Comparison of ENCODE assay signal across 1 cellular context in the genomic region with DNA sequence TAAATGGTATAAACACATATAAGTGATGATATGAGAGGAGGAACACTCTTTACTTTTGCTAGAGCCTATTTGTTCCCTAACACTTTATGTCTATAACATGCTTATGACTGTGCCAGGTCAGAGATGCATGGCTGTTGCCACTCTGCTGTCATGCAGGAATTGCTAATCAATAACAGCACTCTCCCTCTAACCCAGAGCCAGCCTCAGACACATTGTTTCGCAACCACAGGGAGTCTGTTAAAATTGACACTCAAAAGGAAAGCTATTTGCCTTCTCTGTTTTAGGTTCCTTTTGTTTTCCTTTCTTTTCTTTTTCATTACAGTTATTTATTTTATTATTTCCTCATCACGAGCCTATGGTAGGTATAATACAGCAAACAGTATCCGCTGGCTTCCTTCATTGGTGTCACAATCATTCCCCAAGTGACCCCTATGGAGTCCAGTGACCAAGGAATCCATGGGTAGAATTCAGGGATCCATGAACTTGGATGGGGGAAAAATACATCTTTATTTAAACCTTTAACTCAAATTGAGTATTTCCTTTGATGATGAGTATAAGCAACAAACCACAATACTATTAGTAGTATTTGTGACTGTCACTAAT.
A peak's percentile ranks its signal among the peaks of the same experiment; 100 is the strongest.
TF ChIP-seq lines count a peak whose summit lies in the region.

No MANE protein-coding gene starts in this region.

TF ChIP-seq in HepG2, 621 proteins besides CTCF, POLR2A, EP300 and RAD21 (continued from another document and continues in another):
- no peak for TF ChIP-seq PLRG1 (conservative IDR thresholded peaks at IDR 0.05)
- no peak for TF ChIP-seq GTF2F1 (IDR thresholded peaks at IDR 0.05; ENCODE audit: low read length)
- TF ChIP-seq ZNF558 (CRISPR knock-in tag; IDR thresholded peaks at IDR 0.05; ENCODE audit: borderline replicate concordance) = no peak
- TF ChIP-seq, protein P1, sequence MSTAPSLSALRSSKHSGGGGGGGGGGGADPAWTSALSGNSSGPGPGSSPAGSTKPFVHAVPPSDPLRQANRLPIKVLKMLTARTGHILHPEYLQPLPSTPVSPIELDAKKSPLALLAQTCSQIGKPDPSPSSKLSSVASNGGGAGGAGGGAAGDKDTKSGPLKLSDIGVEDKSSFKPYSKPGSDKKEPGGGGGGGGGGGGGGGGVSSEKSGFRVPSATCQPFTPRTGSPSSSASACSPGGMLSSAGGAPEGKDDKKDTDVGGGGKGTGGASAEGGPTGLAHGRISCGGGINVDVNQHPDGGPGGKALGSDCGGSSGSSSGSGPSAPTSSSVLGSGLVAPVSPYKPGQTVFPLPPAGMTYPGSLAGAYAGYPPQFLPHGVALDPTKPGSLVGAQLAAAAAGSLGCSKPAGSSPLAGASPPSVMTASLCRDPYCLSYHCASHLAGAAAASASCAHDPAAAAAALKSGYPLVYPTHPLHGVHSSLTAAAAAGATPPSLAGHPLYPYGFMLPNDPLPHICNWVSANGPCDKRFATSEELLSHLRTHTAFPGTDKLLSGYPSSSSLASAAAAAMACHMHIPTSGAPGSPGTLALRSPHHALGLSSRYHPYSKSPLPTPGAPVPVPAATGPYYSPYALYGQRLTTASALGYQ (CRISPR knock-in tag; IDR thresholded peaks at IDR 0.05) = no peak
- no peak for TF ChIP-seq ZNF496 (CRISPR knock-in tag; IDR thresholded peaks at IDR 0.05; ENCODE audit: insufficient replicate concordance)
- TF ChIP-seq, protein P2, sequence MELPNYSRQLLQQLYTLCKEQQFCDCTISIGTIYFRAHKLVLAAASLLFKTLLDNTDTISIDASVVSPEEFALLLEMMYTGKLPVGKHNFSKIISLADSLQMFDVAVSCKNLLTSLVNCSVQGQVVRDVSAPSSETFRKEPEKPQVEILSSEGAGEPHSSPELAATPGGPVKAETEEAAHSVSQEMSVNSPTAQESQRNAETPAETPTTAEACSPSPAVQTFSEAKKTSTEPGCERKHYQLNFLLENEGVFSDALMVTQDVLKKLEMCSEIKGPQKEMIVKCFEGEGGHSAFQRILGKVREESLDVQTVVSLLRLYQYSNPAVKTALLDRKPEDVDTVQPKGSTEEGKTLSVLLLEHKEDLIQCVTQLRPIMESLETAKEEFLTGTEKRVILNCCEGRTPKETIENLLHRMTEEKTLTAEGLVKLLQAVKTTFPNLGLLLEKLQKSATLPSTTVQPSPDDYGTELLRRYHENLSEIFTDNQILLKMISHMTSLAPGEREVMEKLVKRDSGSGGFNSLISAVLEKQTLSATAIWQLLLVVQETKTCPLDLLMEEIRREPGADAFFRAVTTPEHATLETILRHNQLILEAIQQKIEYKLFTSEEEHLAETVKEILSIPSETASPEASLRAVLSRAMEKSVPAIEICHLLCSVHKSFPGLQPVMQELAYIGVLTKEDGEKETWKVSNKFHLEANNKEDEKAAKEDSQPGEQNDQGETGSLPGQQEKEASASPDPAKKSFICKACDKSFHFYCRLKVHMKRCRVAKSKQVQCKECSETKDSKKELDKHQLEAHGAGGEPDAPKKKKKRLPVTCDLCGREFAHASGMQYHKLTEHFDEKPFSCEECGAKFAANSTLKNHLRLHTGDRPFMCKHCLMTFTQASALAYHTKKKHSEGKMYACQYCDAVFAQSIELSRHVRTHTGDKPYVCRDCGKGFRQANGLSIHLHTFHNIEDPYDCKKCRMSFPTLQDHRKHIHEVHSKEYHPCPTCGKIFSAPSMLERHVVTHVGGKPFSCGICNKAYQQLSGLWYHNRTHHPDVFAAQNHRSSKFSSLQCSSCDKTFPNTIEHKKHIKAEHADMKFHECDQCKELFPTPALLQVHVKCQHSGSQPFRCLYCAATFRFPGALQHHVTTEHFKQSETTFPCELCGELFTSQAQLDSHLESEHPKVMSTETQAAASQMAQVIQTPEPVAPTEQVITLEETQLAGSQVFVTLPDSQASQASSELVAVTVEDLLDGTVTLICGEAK (IDR thresholded peaks at IDR 0.05) = no peak
- TF ChIP-seq, protein P2 (CRISPR knock-in tag; IDR thresholded peaks at IDR 0.05) = no peak
- TF ChIP-seq, protein P3, sequence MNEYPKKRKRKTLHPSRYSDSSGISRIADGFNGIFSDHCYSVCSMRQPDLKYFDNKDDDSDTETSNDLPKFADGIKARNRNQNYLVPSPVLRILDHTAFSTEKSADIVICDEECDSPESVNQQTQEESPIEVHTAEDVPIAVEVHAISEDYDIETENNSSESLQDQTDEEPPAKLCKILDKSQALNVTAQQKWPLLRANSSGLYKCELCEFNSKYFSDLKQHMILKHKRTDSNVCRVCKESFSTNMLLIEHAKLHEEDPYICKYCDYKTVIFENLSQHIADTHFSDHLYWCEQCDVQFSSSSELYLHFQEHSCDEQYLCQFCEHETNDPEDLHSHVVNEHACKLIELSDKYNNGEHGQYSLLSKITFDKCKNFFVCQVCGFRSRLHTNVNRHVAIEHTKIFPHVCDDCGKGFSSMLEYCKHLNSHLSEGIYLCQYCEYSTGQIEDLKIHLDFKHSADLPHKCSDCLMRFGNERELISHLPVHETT (CRISPR knock-in tag; conservative IDR thresholded peaks at IDR 0.05) = no peak
- no peak for TF ChIP-seq CAMTA2 (CRISPR knock-in tag; IDR thresholded peaks at IDR 0.05; ENCODE audit: borderline replicate concordance)
- no peak for TF ChIP-seq ZNF891 (CRISPR knock-in tag; IDR thresholded peaks at IDR 0.05)
- TF ChIP-seq BRCA1 (CRISPR knock-in tag; IDR thresholded peaks at IDR 0.05) = no peak
- TF ChIP-seq, protein P4, sequence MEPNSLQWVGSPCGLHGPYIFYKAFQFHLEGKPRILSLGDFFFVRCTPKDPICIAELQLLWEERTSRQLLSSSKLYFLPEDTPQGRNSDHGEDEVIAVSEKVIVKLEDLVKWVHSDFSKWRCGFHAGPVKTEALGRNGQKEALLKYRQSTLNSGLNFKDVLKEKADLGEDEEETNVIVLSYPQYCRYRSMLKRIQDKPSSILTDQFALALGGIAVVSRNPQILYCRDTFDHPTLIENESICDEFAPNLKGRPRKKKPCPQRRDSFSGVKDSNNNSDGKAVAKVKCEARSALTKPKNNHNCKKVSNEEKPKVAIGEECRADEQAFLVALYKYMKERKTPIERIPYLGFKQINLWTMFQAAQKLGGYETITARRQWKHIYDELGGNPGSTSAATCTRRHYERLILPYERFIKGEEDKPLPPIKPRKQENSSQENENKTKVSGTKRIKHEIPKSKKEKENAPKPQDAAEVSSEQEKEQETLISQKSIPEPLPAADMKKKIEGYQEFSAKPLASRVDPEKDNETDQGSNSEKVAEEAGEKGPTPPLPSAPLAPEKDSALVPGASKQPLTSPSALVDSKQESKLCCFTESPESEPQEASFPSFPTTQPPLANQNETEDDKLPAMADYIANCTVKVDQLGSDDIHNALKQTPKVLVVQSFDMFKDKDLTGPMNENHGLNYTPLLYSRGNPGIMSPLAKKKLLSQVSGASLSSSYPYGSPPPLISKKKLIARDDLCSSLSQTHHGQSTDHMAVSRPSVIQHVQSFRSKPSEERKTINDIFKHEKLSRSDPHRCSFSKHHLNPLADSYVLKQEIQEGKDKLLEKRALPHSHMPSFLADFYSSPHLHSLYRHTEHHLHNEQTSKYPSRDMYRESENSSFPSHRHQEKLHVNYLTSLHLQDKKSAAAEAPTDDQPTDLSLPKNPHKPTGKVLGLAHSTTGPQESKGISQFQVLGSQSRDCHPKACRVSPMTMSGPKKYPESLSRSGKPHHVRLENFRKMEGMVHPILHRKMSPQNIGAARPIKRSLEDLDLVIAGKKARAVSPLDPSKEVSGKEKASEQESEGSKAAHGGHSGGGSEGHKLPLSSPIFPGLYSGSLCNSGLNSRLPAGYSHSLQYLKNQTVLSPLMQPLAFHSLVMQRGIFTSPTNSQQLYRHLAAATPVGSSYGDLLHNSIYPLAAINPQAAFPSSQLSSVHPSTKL (CRISPR knock-in tag; IDR thresholded peaks at IDR 0.05) = peak; percentile 79
- TF ChIP-seq SATB2 (CRISPR knock-in tag; IDR thresholded peaks at IDR 0.05) = no peak
- TF ChIP-seq YEATS2 (CRISPR knock-in tag; IDR thresholded peaks at IDR 0.05; ENCODE audit: borderline replicate concordance) = no peak
- no peak for TF ChIP-seq GATA4 (IDR thresholded peaks at IDR 0.05; ENCODE audit: borderline replicate concordance, low read depth)
- peak; percentile 54; the same call in 1 of the 2 replicates for TF ChIP-seq MIXL1 (CRISPR knock-in tag; IDR thresholded peaks at IDR 0.05)
- TF ChIP-seq ELF4 (CRISPR knock-in tag; IDR thresholded peaks at IDR 0.05; ENCODE audit: borderline replicate concordance) = no peak
- no peak for TF ChIP-seq SP4 (CRISPR knock-in tag; IDR thresholded peaks at IDR 0.05)
- TF ChIP-seq MAFG (CRISPR knock-in tag; IDR thresholded peaks at IDR 0.05) = no peak
- TF ChIP-seq, protein P5, sequence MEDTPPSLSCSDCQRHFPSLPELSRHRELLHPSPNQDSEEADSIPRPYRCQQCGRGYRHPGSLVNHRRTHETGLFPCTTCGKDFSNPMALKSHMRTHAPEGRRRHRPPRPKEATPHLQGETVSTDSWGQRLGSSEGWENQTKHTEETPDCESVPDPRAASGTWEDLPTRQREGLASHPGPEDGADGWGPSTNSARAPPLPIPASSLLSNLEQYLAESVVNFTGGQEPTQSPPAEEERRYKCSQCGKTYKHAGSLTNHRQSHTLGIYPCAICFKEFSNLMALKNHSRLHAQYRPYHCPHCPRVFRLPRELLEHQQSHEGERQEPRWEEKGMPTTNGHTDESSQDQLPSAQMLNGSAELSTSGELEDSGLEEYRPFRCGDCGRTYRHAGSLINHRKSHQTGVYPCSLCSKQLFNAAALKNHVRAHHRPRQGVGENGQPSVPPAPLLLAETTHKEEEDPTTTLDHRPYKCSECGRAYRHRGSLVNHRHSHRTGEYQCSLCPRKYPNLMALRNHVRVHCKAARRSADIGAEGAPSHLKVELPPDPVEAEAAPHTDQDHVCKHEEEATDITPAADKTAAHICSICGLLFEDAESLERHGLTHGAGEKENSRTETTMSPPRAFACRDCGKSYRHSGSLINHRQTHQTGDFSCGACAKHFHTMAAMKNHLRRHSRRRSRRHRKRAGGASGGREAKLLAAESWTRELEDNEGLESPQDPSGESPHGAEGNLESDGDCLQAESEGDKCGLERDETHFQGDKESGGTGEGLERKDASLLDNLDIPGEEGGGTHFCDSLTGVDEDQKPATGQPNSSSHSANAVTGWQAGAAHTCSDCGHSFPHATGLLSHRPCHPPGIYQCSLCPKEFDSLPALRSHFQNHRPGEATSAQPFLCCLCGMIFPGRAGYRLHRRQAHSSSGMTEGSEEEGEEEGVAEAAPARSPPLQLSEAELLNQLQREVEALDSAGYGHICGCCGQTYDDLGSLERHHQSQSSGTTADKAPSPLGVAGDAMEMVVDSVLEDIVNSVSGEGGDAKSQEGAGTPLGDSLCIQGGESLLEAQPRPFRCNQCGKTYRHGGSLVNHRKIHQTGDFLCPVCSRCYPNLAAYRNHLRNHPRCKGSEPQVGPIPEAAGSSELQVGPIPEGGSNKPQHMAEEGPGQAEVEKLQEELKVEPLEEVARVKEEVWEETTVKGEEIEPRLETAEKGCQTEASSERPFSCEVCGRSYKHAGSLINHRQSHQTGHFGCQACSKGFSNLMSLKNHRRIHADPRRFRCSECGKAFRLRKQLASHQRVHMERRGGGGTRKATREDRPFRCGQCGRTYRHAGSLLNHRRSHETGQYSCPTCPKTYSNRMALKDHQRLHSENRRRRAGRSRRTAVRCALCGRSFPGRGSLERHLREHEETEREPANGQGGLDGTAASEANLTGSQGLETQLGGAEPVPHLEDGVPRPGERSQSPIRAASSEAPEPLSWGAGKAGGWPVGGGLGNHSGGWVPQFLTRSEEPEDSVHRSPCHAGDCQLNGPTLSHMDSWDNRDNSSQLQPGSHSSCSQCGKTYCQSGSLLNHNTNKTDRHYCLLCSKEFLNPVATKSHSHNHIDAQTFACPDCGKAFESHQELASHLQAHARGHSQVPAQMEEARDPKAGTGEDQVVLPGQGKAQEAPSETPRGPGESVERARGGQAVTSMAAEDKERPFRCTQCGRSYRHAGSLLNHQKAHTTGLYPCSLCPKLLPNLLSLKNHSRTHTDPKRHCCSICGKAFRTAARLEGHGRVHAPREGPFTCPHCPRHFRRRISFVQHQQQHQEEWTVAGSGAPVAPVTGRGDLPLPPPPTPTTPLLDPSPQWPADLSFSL (CRISPR knock-in tag; IDR thresholded peaks at IDR 0.05) = no peak
- TF ChIP-seq, protein P6, sequence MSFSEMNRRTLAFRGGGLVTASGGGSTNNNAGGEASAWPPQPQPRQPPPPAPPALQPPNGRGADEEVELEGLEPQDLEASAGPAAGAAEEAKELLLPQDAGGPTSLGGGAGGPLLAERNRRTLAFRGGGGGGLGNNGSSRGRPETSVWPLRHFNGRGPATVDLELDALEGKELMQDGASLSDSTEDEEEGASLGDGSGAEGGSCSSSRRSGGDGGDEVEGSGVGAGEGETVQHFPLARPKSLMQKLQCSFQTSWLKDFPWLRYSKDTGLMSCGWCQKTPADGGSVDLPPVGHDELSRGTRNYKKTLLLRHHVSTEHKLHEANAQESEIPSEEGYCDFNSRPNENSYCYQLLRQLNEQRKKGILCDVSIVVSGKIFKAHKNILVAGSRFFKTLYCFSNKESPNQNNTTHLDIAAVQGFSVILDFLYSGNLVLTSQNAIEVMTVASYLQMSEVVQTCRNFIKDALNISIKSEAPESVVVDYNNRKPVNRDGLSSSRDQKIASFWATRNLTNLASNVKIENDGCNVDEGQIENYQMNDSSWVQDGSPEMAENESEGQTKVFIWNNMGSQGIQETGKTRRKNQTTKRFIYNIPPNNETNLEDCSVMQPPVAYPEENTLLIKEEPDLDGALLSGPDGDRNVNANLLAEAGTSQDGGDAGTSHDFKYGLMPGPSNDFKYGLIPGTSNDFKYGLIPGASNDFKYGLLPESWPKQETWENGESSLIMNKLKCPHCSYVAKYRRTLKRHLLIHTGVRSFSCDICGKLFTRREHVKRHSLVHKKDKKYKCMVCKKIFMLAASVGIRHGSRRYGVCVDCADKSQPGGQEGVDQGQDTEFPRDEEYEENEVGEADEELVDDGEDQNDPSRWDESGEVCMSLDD (CRISPR knock-in tag; IDR thresholded peaks at IDR 0.05; ENCODE audit: borderline replicate concordance) = no peak
- peak; percentile 74; the same call in 1 of the 2 replicates for TF ChIP-seq ZNF331 (CRISPR knock-in tag; IDR thresholded peaks at IDR 0.05)
- no peak for TF ChIP-seq RBM22 (optimal IDR thresholded peaks at IDR 0.05; ENCODE audit: low read length)
- TF ChIP-seq DR1 (CRISPR knock-in tag; IDR thresholded peaks at IDR 0.05) = no peak
- TF ChIP-seq HOXA3 (CRISPR knock-in tag; IDR thresholded peaks at IDR 0.05) = peak; percentile 30; the same call in 1 of the 2 replicates
- no peak for TF ChIP-seq ZNF556 (CRISPR knock-in tag; IDR thresholded peaks at IDR 0.05; ENCODE audit: borderline replicate concordance)
